ENCODE assay signal across 17 cellular contexts in the genomic region with DNA sequence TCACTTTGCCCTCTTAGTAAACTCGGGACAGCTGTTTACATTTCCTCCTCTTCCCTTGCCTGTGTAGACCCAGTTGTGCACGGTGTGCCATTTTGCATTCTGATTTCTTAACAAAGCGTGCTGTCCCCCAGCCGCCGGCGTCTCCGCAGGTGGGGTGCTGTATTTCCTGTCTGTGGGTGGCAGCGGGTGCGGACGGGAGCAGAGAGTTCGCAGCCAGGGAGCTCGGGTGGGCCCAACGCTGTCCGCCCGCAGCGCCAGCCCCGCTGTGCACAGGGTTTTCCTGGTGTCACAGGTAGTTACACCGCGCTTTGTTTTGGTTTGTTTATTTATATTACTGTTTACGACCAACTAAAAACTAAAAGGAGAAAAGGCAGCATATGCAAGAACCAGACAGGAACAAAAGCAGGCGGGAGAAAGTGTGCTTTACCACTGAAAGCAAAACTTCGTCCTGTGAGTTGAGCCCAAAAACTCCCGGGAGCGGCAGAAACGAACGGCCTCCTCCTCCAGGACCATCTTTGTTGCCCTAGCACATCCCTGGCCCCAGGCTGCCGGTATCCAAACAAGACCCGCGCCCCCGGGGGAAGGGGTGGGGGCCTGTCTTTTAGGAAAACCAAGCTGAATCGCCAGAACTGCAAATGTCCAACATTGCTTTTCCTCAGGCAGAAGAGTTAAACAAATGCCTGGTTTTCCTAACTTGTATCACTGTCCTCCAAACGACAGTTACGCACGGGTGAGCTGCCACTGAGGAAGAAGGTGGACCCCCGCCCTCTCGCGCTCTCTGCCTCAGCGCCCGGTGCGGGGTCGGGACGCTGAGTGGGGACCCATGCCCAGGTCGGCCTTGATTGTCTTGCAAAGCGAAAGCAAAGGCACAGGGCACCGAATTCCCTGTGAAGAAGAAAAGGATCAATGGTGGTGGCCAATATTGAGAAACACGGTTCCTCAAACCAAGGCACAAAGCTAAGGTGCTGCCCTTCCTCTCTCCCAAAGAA. TPM values are rescaled to one million over a fixed set of nuclear protein-coding genes. Genes with fewer than 3 reads are reported as not detected.
A peak's percentile ranks its signal among the peaks of the same experiment; 100 is the strongest.
DNase-seq lines count a peak whose midpoint lies in the region; TF ChIP-seq lines count a peak whose summit lies in the region.
"Had no signal": no experiment of that assay in that cellular context is flagged by ENCODE, and none has a peak within 500 bp of the region (broad histone marks: within the 10 kb centered on the region; RNA-seq: fewer than 3 reads in every experiment).

No MANE protein-coding gene starts in this region.

- peak overlapping the region; percentile 40 for H3K4me2 ChIP-seq in osteoblast (ENCODE audit: insufficient read depth, low read length)

- H3K27me3 ChIP-seq in MG63 (no peaks in the 10 kb centered on the region), osteoblast (ENCODE audit: insufficient read depth, low read length) (no peaks in the 10 kb centered on the region)
- H3K27me3 ChIP-seq: tibial artery had no signal

- TF ChIP-seq CTCF in GM12865 (IDR thresholded peaks at IDR 0.05; ENCODE audit: insufficient read depth, low read depth, low read length, missing control alignments) (no peak), osteoblast (IDR thresholded peaks at IDR 0.05; ENCODE audit: extremely low read depth, low read depth, low read length) (no peak), GM10248 (IDR thresholded peaks at IDR 0.05; ENCODE audit: control extremely low read depth, extremely low read depth, low read depth, missing control alignments) (no peak)

- no peak overlapping the region for H3K27ac ChIP-seq in osteoblast (ENCODE audit: low read depth, low read length)
- H3K27ac ChIP-seq: coronary artery, sigmoid colon, tibial artery had no signal

- H3K36me3 ChIP-seq in MG63 = no peaks in the 10 kb centered on the region
- H3K36me3 ChIP-seq in osteoblast (ENCODE audit: insufficient read depth, low read length) = no peaks in the 10 kb centered on the region
- H3K36me3 ChIP-seq: sigmoid colon, tibial artery had no signal

- H3K4me1 ChIP-seq in osteoblast (ENCODE audit: insufficient read depth, low read length) = peaks cover 3% of the 10 kb centered on the region
- H3K4me1 ChIP-seq: tibial artery had no signal

- POLR2A ChIA-PET in GM10248 (lab: Yijun Ruan, JAX) = no interaction called here

- peak overlapping the region; percentile 9 for H3K4me3 ChIP-seq in GM12865 (ENCODE audit: low read depth, low read length)
- peak overlapping the region; percentile 4; the same call in 1 of the 2 replicates for H3K4me3 ChIP-seq in MG63
- peak overlapping the region; percentile 45 for H3K4me3 ChIP-seq in osteoblast (ENCODE audit: insufficient read depth, low read length)
- H3K4me3 ChIP-seq: coronary artery, sigmoid colon, tibial artery had no signal

- CTCF ChIA-PET in GM10248 (lab: Yijun Ruan, JAX) = interaction anchor here (1.2 to 1.5 kb wide), 2 partner anchors 43 to 70 kb away, joined by 3 to 5 read pairs; no protein-coding TSS in a partner anchor

- no peaks in the 10 kb centered on the region for H3K9me3 ChIP-seq in MG63
- H3K9me3 ChIP-seq in osteoblast (ENCODE audit: low read depth, low read length) = no peaks in the 10 kb centered on the region
- H3K9me3 ChIP-seq: Caco-2, sigmoid colon, tibial artery had no signal

- no peaks in the 10 kb centered on the region for H3K79me2 ChIP-seq in osteoblast (ENCODE audit: insufficient read depth, low read length)

- no peaks in the 10 kb centered on the region for H4K20me1 ChIP-seq in osteoblast (ENCODE audit: insufficient read depth, low read length)

- H2AFZ ChIP-seq in osteoblast (ENCODE audit: low read length) = no peak overlapping the region

- peak; percentile 27 for DNase-seq in GM12865 (ENCODE audit: low read depth)
- DNase-seq in MG63 = no peak
- peak; percentile 5 for DNase-seq in brain pericyte (ENCODE audit: low read depth, low spot score)
- DNase-seq in osteoblast (ENCODE audit: insufficient read length, low spot score, missing footprints) = peak; percentile 29
- DNase-seq in SIG-M5 (lab: John Stamatoyannopoulos, UW) = no peak
- no peak for DNase-seq in occipital lobe (lab: John Stamatoyannopoulos, UW)
- no peak for DNase-seq in GM10248 (ENCODE audit: extremely low spot score)
- DNase-seq: activated effector memory CD4-positive, alpha-beta T cell treated with Interleukin-2 at 50 U/mL for 16 hours; Caco-2; foreskin melanocyte; kidney glomerular epithelial cell; NCI-H1105 treated with DMSO at 0.1 percent for 48 hours; NCI-H510A; sigmoid colon; tibial artery had no signal

RNA-seq across cellular contexts. Expression of a gene that starts 45.9 kb away (rescaled TPM):
- 0.07 and 0.10 TPM in 2 replicates for total RNA-seq in MG63 (2014; rRNA removed; shearing (Covaris generic); ENCODE audit: low replicate concordance)
- total RNA-seq in osteoblast = under 0.01 TPM in 1 of 2 replicates, not detected in the other
- not detected for total RNA-seq in occipital lobe
- total RNA-seq: Caco-2, RPMI7951, sigmoid colon had no signal

Comparison
In these comparisons a context has a peak if more than half of its experiments do, and no peak if none do; other contexts are left out.
1. DNase-seq: peak in GM12865 (single experiment), brain pericyte (single experiment) and osteoblast (single experiment); none in MG63 (single experiment), SIG-M5 (single experiment), occipital lobe (single experiment) and GM10248 (single experiment).
2. Peak in every context shown above with its lines, with median percentiles within 50 percentile points of each other: H3K4me3 ChIP-seq.